Comparison of ENCODE assay signal across 13 cellular contexts in genomic region chr14:105748204-105748578, GRCh38.
DNase-seq lines count a peak whose midpoint lies in the region; ATAC-seq, FAIRE-seq and TF ChIP-seq lines count a peak whose summit lies in the region.
"Had no signal": no experiment of that assay in that cellular context is flagged by ENCODE, and none has a peak within 500 bp of the region (broad histone marks: within the 10 kb centered on the region; RNA-seq: fewer than 3 reads in every experiment).

No MANE protein-coding gene starts in this region.

- H3K4me1 ChIP-seq in A549, result peaks cover 6% of the 10 kb centered on the region; the same call in 1 of the 3 replicates
- no peaks in the 10 kb centered on the region for H3K4me1 ChIP-seq in vagina
- H3K4me1 ChIP-seq: SJCRH30 had no signal

- peak; percentile 46 to 65; a peak in 3 of 6 replicates for ATAC-seq in A549
- peak; percentile 52 for ATAC-seq in GM18909 (IDR thresholded peaks at IDR 0.05; ENCODE audit: poor library complexity, unreplicated experiment)
- peak; percentile 35 to 90 for ATAC-seq in left cardiac atrium
- no peak for ATAC-seq in GM19467 (IDR thresholded peaks at IDR 0.05; ENCODE audit: unreplicated experiment)

- H3K27ac ChIP-seq in A549 (no peak overlapping the region), vagina (no peak overlapping the region)
- H3K27ac ChIP-seq: SJCRH30 had no signal

- no peak for TF ChIP-seq RAD21 in A549 (conservative IDR thresholded peaks at IDR 0.05 in 1 of 2, IDR thresholded peaks at IDR 0.05 in 1 of 2)

- no peaks in the 10 kb centered on the region for H3K36me3 ChIP-seq in vagina
- H3K36me3 ChIP-seq: SJCRH30 had no signal

- WGBS in A549 (ENCODE audit: missing lambda C conversion rate), result 19% methylated on average over 2 of the region's 5 CpGs

- 0 out of 3 replicates have a peak overlapping the region, but pooled peaks have one; percentile 19 for H3K4me2 ChIP-seq in A549

- no peaks in the 10 kb centered on the region for H3K27me3 ChIP-seq in vagina
- H3K27me3 ChIP-seq: SJCRH30 had no signal

- no peak for FAIRE-seq in A549 (lab: Jason Lieb, UNC)
- FAIRE-seq: endometrium had no signal

- CTCF ChIA-PET in A549 (lab: Yijun Ruan, JAX), result no interaction called here

- TF ChIP-seq POLR2A in A549 (IDR thresholded peaks at IDR 0.05; ENCODE audit: low read length) (no peak), vagina (IDR thresholded peaks at IDR 0.05) (no peak)

- TF ChIP-seq CTCF in A549 (IDR thresholded peaks at IDR 0.05) (no peak), vagina (IDR thresholded peaks at IDR 0.05) (no peak)

- intact Hi-C loops in left cardiac atrium (cut with DNase I) (no loop called here), vagina (cut with DNase I) (no loop called here)

- peak in 1 of 2 experiments; percentile 22 for DNase-seq in A549 (ENCODE audit: low read depth in 1 of 2, low spot score in 1 of 2)
- peak; percentile 96 for DNase-seq in NCI-H1694 (lab: John Stamatoyannopoulos, UW)
- peak; percentile 40 for DNase-seq in left cardiac atrium
- DNase-seq in vagina (ENCODE audit: extremely low spot score in 2 of 2), result no peak
- DNase-seq in foreskin melanocyte, result no peak
- no peak for DNase-seq in epidermal melanocyte (ENCODE audit: insufficient read length, low spot score)
- DNase-seq: activated CD4-positive, alpha-beta T cell treated with anti-CD3 and anti-CD28 coated beads for 48 hours; NCI-H1105 treated with DMSO at 0.1 percent for 48 hours; stimulated activated naive CD4-positive, alpha-beta T cell treated with Interleukin-2 at 50 U/mL for 16 hours had no signal

- POLR2A ChIA-PET in A549 (lab: Yijun Ruan, JAX), result no interaction called here

- H3K9me3 ChIP-seq in A549, result no peaks in the 10 kb centered on the region
- no peaks in the 10 kb centered on the region for H3K9me3 ChIP-seq in vagina
- H3K9me3 ChIP-seq: SJCRH30 had no signal

- H3K4me3 ChIP-seq in A549 (no peak overlapping the region), vagina (no peak overlapping the region)
- H3K4me3 ChIP-seq: SJCRH30 had no signal

- no peak for TF ChIP-seq EP300 in A549 (IDR thresholded peaks at IDR 0.05)

TF ChIP-seq in A549, 52 proteins besides CTCF, POLR2A, EP300 and RAD21:
- no peak for TF ChIP-seq BHLHE40 (IDR thresholded peaks at IDR 0.05; ENCODE audit: low read depth, low read length)
- TF ChIP-seq ZNF302 (CRISPR knock-in tag; IDR thresholded peaks at IDR 0.05), result no peak
- TF ChIP-seq FOXS1 (CRISPR knock-in tag; IDR thresholded peaks at IDR 0.05), result no peak
- no peak for TF ChIP-seq CEBPB (IDR thresholded peaks at IDR 0.05)
- TF ChIP-seq REST (IDR thresholded peaks at IDR 0.05), result no peak

Comparison
In these comparisons a context has a peak if more than half of its experiments do, and no peak if none do; other contexts are left out.
1. DNase-seq: peak in NCI-H1694 (single experiment) and left cardiac atrium (single experiment); none in vagina (0 of 2), foreskin melanocyte (single experiment) and epidermal melanocyte (single experiment).